In genomic region chr15:63500265-63501250, GRCh38 we compare ENCODE assay signal across 10 cellular contexts. TPM values are rescaled to one million over a fixed set of nuclear protein-coding genes. Genes with fewer than 3 reads are reported as not detected.
A peak's percentile ranks its signal among the peaks of the same experiment; 100 is the strongest.
DNase-seq lines count a peak whose midpoint lies in the region; ATAC-seq and TF ChIP-seq lines count a peak whose summit lies in the region.
"Had no signal": no experiment of that assay in that cellular context is flagged by ENCODE, and none has a peak within 500 bp of the region (broad histone marks: within the 10 kb centered on the region; RNA-seq: fewer than 3 reads in every experiment).

No MANE protein-coding gene starts in this region.

- H3K4me1 ChIP-seq in PC-9 (replicated peaks; ENCODE audit: insufficient read depth) (peaks cover 50% of the 10 kb centered on the region), esophagus (ENCODE audit: control insufficient read depth in 2 of 2, insufficient read depth in 2 of 2, low read length in 1 of 2) (peaks cover 0 to 4% of the 10 kb centered on the region in 2 donors), parathyroid adenoma (no peaks in the 10 kb centered on the region)

- in situ Hi-C loops in GM13976 (cut with MboI; ENCODE audit: low sequenced_read_pairs, unreplicated experiment) = no loop called here

- H3K27me3 ChIP-seq in PC-9 (ENCODE audit: insufficient read depth, low read depth) (no peaks in the 10 kb centered on the region), esophagus (ENCODE audit: control insufficient read depth in 1 of 2, insufficient read depth in 2 of 2, low read length in 2 of 2) (no peaks in the 10 kb centered on the region), parathyroid adenoma (ENCODE audit: control insufficient read depth, insufficient read depth, low read length) (no peaks in the 10 kb centered on the region)

- BruUV-seq in PC-9 (replicated peaks; lab: Mats Ljungman, UMichigan) = no TSS peak

- H3K79me2 ChIP-seq in PC-9 (ENCODE audit: low read depth) (peaks cover 11% of the 10 kb centered on the region), parathyroid adenoma (no peaks in the 10 kb centered on the region)

- peak overlapping the region; percentile 48; the same call in 1 of the 2 replicates for H3K4me3 ChIP-seq in PC-9
- peak overlapping the region in 1 of 2 donors; percentile 27 for H3K4me3 ChIP-seq in esophagus (ENCODE audit: low read depth in 1 of 2, low read length in 2 of 2)
- no peak overlapping the region for H3K4me3 ChIP-seq in parathyroid adenoma (ENCODE audit: low read depth, low read length)
- H3K4me3 ChIP-seq: lung had no signal

- H3K27ac ChIP-seq in PC-9 (peak overlapping the region; percentile 97), esophagus (ENCODE audit: low read depth in 2 of 2, low read length in 1 of 2) (peak overlapping the region; percentile 67 to 79), parathyroid adenoma (no peak overlapping the region)
- H3K27ac ChIP-seq: KMS-11 had no signal

- H3K9me3 ChIP-seq in PC-9 (ENCODE audit: insufficient read depth, low read depth) = no peaks in the 10 kb centered on the region
- H3K9me3 ChIP-seq in esophagus (ENCODE audit: control insufficient read depth in 2 of 2, insufficient read depth in 1 of 2, low read depth in 1 of 2, low read length in 1 of 2) = no peaks in the 10 kb centered on the region
- H3K9me3 ChIP-seq in parathyroid adenoma (ENCODE audit: control insufficient read depth, low read length) = no peaks in the 10 kb centered on the region

- no peak overlapping the region for H3K9ac ChIP-seq in parathyroid adenoma
- H3K9ac ChIP-seq: KMS-11 had no signal

- peak; percentile 18 for DNase-seq in COLO668 (lab: John Stamatoyannopoulos, UW; ENCODE audit: unreplicated experiment)
- DNase-seq in PC-9 = peak in 1 of 2 experiments; percentile 17
- no peak for DNase-seq in globus pallidus (ENCODE audit: low spot score)
- no peak for DNase-seq in EL
- DNase-seq in GM13976 (ENCODE audit: low spot score) = no peak

- intact Hi-C loops in PC-9 (cut with micrococcal nuclease; ENCODE audit: unreplicated experiment) = loop anchor here (5.0 kb wide), 3 partner anchors 33 to 592 kb away; partner anchors contain the start of gene CIAO2A

- TF ChIP-seq CTCF in PC-9 (conservative IDR thresholded peaks at IDR 0.05) (no peak), parathyroid adenoma (IDR thresholded peaks at IDR 0.05) (no peak), GM13976 (IDR thresholded peaks at IDR 0.05; ENCODE audit: borderline replicate concordance, control extremely low read depth, extremely low read depth, insufficient read depth, missing control alignments) (no peak)

- POLR2A ChIA-PET in PC-9 (lab: Charles Lee; ENCODE audit: unreplicated experiment) = interaction anchor here (0.7 kb wide), 1 partner anchor 343 kb away, joined by 4 read pairs; no protein-coding TSS in a partner anchor

- ATAC-seq in HG03097 (IDR thresholded peaks at IDR 0.05; ENCODE audit: low FRiP score, unreplicated experiment) = no peak

- H3K36me3 ChIP-seq in PC-9 (ENCODE audit: low read depth) (no peaks in the 10 kb centered on the region), esophagus (ENCODE audit: control insufficient read depth in 2 of 2, insufficient read depth in 2 of 2, low read length in 1 of 2) (no peaks in the 10 kb centered on the region), parathyroid adenoma (ENCODE audit: control insufficient read depth, insufficient read depth, low read length) (no peaks in the 10 kb centered on the region)

- no peaks in the 10 kb centered on the region for H3K9me2 ChIP-seq in PC-9 (ENCODE audit: insufficient read depth)

- no peaks in the 10 kb centered on the region for H4K20me1 ChIP-seq in PC-9 (ENCODE audit: insufficient read depth)

- CTCF ChIA-PET in PC-9 (lab: Charles Lee) = interaction anchor here (0.6 kb wide), 1 partner anchor 1281 kb away, joined by 18 read pairs; no protein-coding TSS in a partner anchor

- H3K4me2 ChIP-seq in PC-9 = peak overlapping the region; percentile 100
- no peak overlapping the region for H3K4me2 ChIP-seq in parathyroid adenoma (ENCODE audit: low read length)
- H3K4me2 ChIP-seq: KMS-11 had no signal

- WGBS in esophagus, 2 donors = 55 to 62% methylated on average over 8 of the region's 8 CpGs

- H2AFZ ChIP-seq in PC-9 = 0 out of 2 replicates have a peak overlapping the region, but pooled peaks have one; percentile 19
- H2AFZ ChIP-seq in parathyroid adenoma = peak overlapping the region; percentile 69

- peaks cover 46% of the 10 kb centered on the region for H3F3A ChIP-seq in PC-9 (ENCODE audit: insufficient read depth, low read depth)

RNA-seq across cellular contexts. Expression of gene USP3, which starts 3.8 kb away (rescaled TPM):
- 57.5 and 59.7 TPM in 2 replicates for total RNA-seq in PC-9 (2021)
- polyA plus RNA-seq in esophagus = 10 to 100 TPM; 14.0 to 15.0 TPM
